12 cellular contexts compared by ENCODE assay signal in the genomic region with DNA sequence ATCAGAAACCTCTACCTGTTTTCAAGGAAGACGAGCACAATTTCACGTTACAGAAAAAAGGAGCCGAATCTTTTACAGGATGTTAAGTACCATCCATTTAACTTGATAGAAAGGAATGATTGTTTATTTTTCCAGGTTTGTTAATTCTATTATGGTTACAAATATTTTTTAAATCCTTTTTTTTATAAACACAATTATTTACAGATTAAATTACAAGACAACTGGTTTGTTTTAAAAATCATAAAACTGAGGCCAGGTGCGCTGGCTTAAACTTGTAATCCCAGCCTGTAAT. TPM values are rescaled to one million over a fixed set of nuclear protein-coding genes. Genes with fewer than 3 reads are reported as not detected.
A peak's percentile ranks its signal among the peaks of the same experiment; 100 is the strongest.
DNase-seq lines count a peak whose midpoint lies in the region; ATAC-seq and TF ChIP-seq lines count a peak whose summit lies in the region.
"Had no signal": no experiment of that assay in that cellular context is flagged by ENCODE, and none has a peak within 500 bp of the region (broad histone marks: within the 10 kb centered on the region; RNA-seq: fewer than 3 reads in every experiment).

No MANE protein-coding gene starts in this region.

- no peak overlapping the region for H2BK12ac ChIP-seq in neuronal stem cell (ENCODE audit: low read length)

- H4K20me1 ChIP-seq in SK-N-SH (ENCODE audit: insufficient read depth) (peaks cover 3% of the 10 kb centered on the region; the same call in 1 of the 2 replicates), MM.1S (ENCODE audit: insufficient read depth, low read length) (no peaks in the 10 kb centered on the region)

- POLR2A ChIA-PET in SK-N-SH (lab: Yijun Ruan, JAX): no interaction called here

- H3K9me3 ChIP-seq in SK-N-SH: no peaks in the 10 kb centered on the region
- H3K9me3 ChIP-seq in MM.1S (replicated peaks; ENCODE audit: insufficient read depth, low read length): no peaks in the 10 kb centered on the region
- H3K9me3 ChIP-seq in neuron (ENCODE audit: low read length): no peaks in the 10 kb centered on the region
- H3K9me3 ChIP-seq in neuronal stem cell (replicated peaks in 1 of 2; ENCODE audit: control insufficient read depth in 2 of 2, insufficient read depth in 1 of 2, low read depth in 1 of 2, low read length in 2 of 2): no peaks in the 10 kb centered on the region

- H2BK15ac ChIP-seq in neuronal stem cell (ENCODE audit: low read length): no peak overlapping the region

- H2BK5ac ChIP-seq in neuronal stem cell (ENCODE audit: low read length): no peak overlapping the region

- H3K36me3 ChIP-seq in SK-N-SH (replicated peaks in 1 of 2; ENCODE audit: control insufficient read depth in 1 of 2, insufficient read depth in 2 of 2, low read length in 1 of 2) (no peaks in the 10 kb centered on the region), MM.1S (replicated peaks; ENCODE audit: insufficient read depth, low read length) (no peaks in the 10 kb centered on the region), neuron (ENCODE audit: insufficient read depth, low read length) (no peaks in the 10 kb centered on the region), neuronal stem cell (replicated peaks in 1 of 2; ENCODE audit: control insufficient read depth in 2 of 2, insufficient read depth in 2 of 2, low read length in 2 of 2) (no peaks in the 10 kb centered on the region)

- H3K79me2 ChIP-seq in SK-N-SH (ENCODE audit: insufficient read depth): no peaks in the 10 kb centered on the region
- H3K79me2 ChIP-seq in MM.1S (ENCODE audit: low read length): no peaks in the 10 kb centered on the region

- no peak overlapping the region for H3K9ac ChIP-seq in SK-N-SH
- H3K9ac ChIP-seq in MM.1S (ENCODE audit: low read length): no peak overlapping the region
- H3K9ac ChIP-seq in neuronal stem cell (ENCODE audit: low read depth, low read length, poor library complexity): no peak overlapping the region

- H2BK120ac ChIP-seq in neuronal stem cell (ENCODE audit: low read depth, low read length): no peak overlapping the region

- H3K4me1 ChIP-seq in SK-N-SH (ENCODE audit: control insufficient read depth in 1 of 2, insufficient read depth in 2 of 2, low read depth in 1 of 2, low read length in 1 of 2) (peaks cover 0 to 20% of the 10 kb centered on the region in 2 experiments; a peak in 1 of 4 replicates), MM.1S (ENCODE audit: low read length) (peaks cover 11% of the 10 kb centered on the region; the same call in 1 of the 2 replicates), neuron (ENCODE audit: insufficient read depth, low read length) (peaks cover 7% of the 10 kb centered on the region), neuronal stem cell (ENCODE audit: control insufficient read depth in 2 of 2, insufficient read depth in 1 of 2, low read depth in 1 of 2, low read length in 2 of 2) (peaks cover 8 to 9% of the 10 kb centered on the region in 2 donors)

- TF ChIP-seq CTCF in SK-N-SH (IDR thresholded peaks at IDR 0.05) (no peak), MM.1S (IDR thresholded peaks at IDR 0.05; ENCODE audit: low read length) (no peak), chondrocyte (IDR thresholded peaks at IDR 0.05) (no peak)

- 18% methylated on average over 4 of the region's 4 CpGs for WGBS in SK-N-SH (ENCODE audit: low lambda C conversion rate)
- no CpG with 5 or more reads among the region's 4 CpGs for WGBS in neuronal stem cell (ENCODE audit: extremely low coverage in 2 of 2, insufficient read length in 2 of 2, insufficient replicate concordance in 1 of 2), 2 donors

- H3F3A ChIP-seq in SK-N-SH (replicated peaks; ENCODE audit: insufficient read depth) (peaks cover 59% of the 10 kb centered on the region), MM.1S (ENCODE audit: insufficient read depth, low read length) (peaks cover 42% of the 10 kb centered on the region)

- no peaks in the 10 kb centered on the region for H3K27me3 Mint-ChIP-seq in chondrocyte (ENCODE audit: low read depth)

- peak overlapping the region; percentile 87 for H3K27ac Mint-ChIP-seq in chondrocyte (ENCODE audit: unreplicated experiment)

- H3K4me3 ChIP-seq in SK-N-SH (ENCODE audit: low read depth in 2 of 2, low read length in 1 of 2) (no peak overlapping the region; a peak in 1 of 4 replicates), MM.1S (ENCODE audit: low read length) (no peak overlapping the region), neuron (ENCODE audit: low read length) (peak overlapping the region; percentile 47), neuronal stem cell (ENCODE audit: low read length in 2 of 2) (peak overlapping the region in 1 of 2 donors; percentile 60)

- no peak overlapping the region for H2AK5ac ChIP-seq in neuronal stem cell (ENCODE audit: low read depth, low read length)

- H3K36me3 Mint-ChIP-seq in chondrocyte (ENCODE audit: low read depth): no peaks in the 10 kb centered on the region

- H3K4me2 ChIP-seq in SK-N-SH (no peak overlapping the region), MM.1S (ENCODE audit: low read depth, low read length) (0 out of 2 replicates have a peak overlapping the region, but pooled peaks have one; percentile 81), neuronal stem cell (ENCODE audit: insufficient read depth, low read length, poor library complexity, severe bottlenecking) (no peak overlapping the region)

- no peaks in the 10 kb centered on the region for H3K9me3 Mint-ChIP-seq in chondrocyte (ENCODE audit: low read depth)

- no peak overlapping the region for H4K8ac ChIP-seq in neuronal stem cell (ENCODE audit: low read depth, low read length)

- H3K27ac ChIP-seq in SK-N-SH (ENCODE audit: low read depth in 2 of 2, low read length in 1 of 2) (0 out of 4 replicates have a peak overlapping the region, but pooled peaks of 1 of the 2 experiments have one; percentile 20), MM.1S (ENCODE audit: low read length) (0 out of 2 replicates have a peak overlapping the region, but pooled peaks have one; percentile 32), neuronal stem cell (replicated peaks; ENCODE audit: low read length) (no peak overlapping the region)

- intact Hi-C loops in left colon (cut with DNase I, micrococcal nuclease): no loop called here

- H3K4me3 Mint-ChIP-seq in chondrocyte (ENCODE audit: unreplicated experiment): peak overlapping the region; percentile 76

- no peak overlapping the region for H3K14ac ChIP-seq in neuronal stem cell (ENCODE audit: low read length)

- TF ChIP-seq EP300 in SK-N-SH (IDR thresholded peaks at IDR 0.05; ENCODE audit: borderline replicate concordance in 1 of 2, low read depth in 1 of 2, low read length in 1 of 2): no peak

- CTCF ChIA-PET in SK-N-SH (lab: Yijun Ruan, JAX): interaction anchor here (0.8 to 5.7 kb wide), 8 partner anchors 8 to 34 kb away, joined by 3 to 52 read pairs (median 9); a partner anchor contains a TSS

- TF ChIP-seq RAD21 in SK-N-SH (IDR thresholded peaks at IDR 0.05; ENCODE audit: low read length): no peak

- no peaks in the 10 kb centered on the region for H3K79me1 ChIP-seq in neuronal stem cell (ENCODE audit: low read depth, low read length)

- no peak overlapping the region for H3K18ac ChIP-seq in neuronal stem cell (ENCODE audit: low read length)

- H3K23ac ChIP-seq in neuronal stem cell (ENCODE audit: low read depth, low read length, poor library complexity): no peak overlapping the region

- DNase-seq in SK-N-SH: no peak
- DNase-seq in MM.1S: no peak
- DNase-seq in chondrocyte (ENCODE audit: low spot score): no peak
- DNase-seq in left colon: no peak
- DNase-seq in NCI-H1092 treated with DMSO at 0.1 percent for 48 hours (lab: John Stamatoyannopoulos, UW): no peak
- no peak for DNase-seq in neuronal stem cell (ENCODE audit: low spot score)
- DNase-seq: 8988T had no signal

- no peak overlapping the region for H4K91ac ChIP-seq in neuronal stem cell (ENCODE audit: low read depth, low read length, poor library complexity)

- H3K9me2 ChIP-seq in SK-N-SH (no peaks in the 10 kb centered on the region), MM.1S (replicated peaks; ENCODE audit: insufficient read depth, low read length) (no peaks in the 10 kb centered on the region)

- ATAC-seq in SK-N-SH treated with all-trans-retinoic acid at 6 μM for 48 hours (no peak), left colon (no peak)

- no peaks in the 10 kb centered on the region for H3K27me3 ChIP-seq in SK-N-SH (ENCODE audit: insufficient read depth)
- H3K27me3 ChIP-seq in MM.1S (replicated peaks; ENCODE audit: insufficient read depth, low read length): peaks cover 19% of the 10 kb centered on the region; the same call in 1 of the 2 replicates
- peaks cover 3% of the 10 kb centered on the region for H3K27me3 ChIP-seq in neuron (ENCODE audit: insufficient read depth, low read length)
- peaks cover 2 to 18% (median 12%) of the 10 kb centered on the region in 3 experiments for H3K27me3 ChIP-seq in neuronal stem cell (ENCODE audit: control insufficient read depth in 3 of 3, insufficient read depth in 3 of 3, low read depth in 1 of 3, low read length in 3 of 3)

- H2AFZ ChIP-seq in SK-N-SH (ENCODE audit: low read depth) (no peak overlapping the region), MM.1S (ENCODE audit: low read length) (no peak overlapping the region), neuron (ENCODE audit: low read depth, low read length) (no peak overlapping the region), neuronal stem cell (ENCODE audit: low read length) (no peak overlapping the region)

- no peak overlapping the region for H3K4ac ChIP-seq in neuronal stem cell (ENCODE audit: low read length)

- H3K4me1 Mint-ChIP-seq in chondrocyte (ENCODE audit: low read depth): peaks cover 34% of the 10 kb centered on the region

RNA-seq across cellular contexts. Expression of a gene that starts 18.2 kb away (rescaled TPM):
- polyA plus RNA-seq in SK-N-SH (2012; rRNA removed): 0.83 and 1.1 TPM in 2 replicates
- 0.55 and 0.92 TPM in 2 replicates for polyA plus RNA-seq in SK-N-SH (2012; cell fraction: cytosol; rRNA removed)
- polyA plus RNA-seq in SK-N-SH (2012; cell fraction: nucleus; rRNA removed): 1.4 and 2.5 TPM in 2 replicates
- total RNA-seq in chondrocyte (10.6 to 13.0 TPM (median 10.8 TPM) in 3 replicates), left colon (10 to 100 TPM; 12.3 to 13.8 TPM)
- polyA plus RNA-seq in neuronal stem cell (2013, experiment 1 of 2): 8.2 TPM
- polyA plus RNA-seq in neuronal stem cell (2013, experiment 2 of 2): 7.9 TPM

RNA-seq across cellular contexts. Expression of a gene that starts 35.0 kb away (rescaled TPM):
- polyA plus RNA-seq in SK-N-SH (2012; rRNA removed): 0.54 and 0.71 TPM in 2 replicates
- polyA plus RNA-seq in SK-N-SH (2012; cell fraction: cytosol; rRNA removed): 0.21 and 0.23 TPM in 2 replicates
- 0.67 and 1.3 TPM in 2 replicates for polyA plus RNA-seq in SK-N-SH (2012; cell fraction: nucleus; rRNA removed)
- total RNA-seq in chondrocyte: 0.37 to 0.38 TPM in 2 of 3 replicates, not detected in the other
- not detected for total RNA-seq in left colon
- 0.21 TPM for polyA plus RNA-seq in neuronal stem cell (2013, experiment 1 of 2)
- polyA plus RNA-seq in neuronal stem cell (2013, experiment 2 of 2): 0.10 TPM
- total RNA-seq: Daoy, lung microvascular endothelial cell had no signal

RNA-seq across cellular contexts. Expression of a gene that starts 40.6 kb away (rescaled TPM):
- polyA plus RNA-seq in SK-N-SH (2012; rRNA removed): 7.6 and 9.7 TPM in 2 replicates
- 3.8 and 6.7 TPM in 2 replicates for polyA plus RNA-seq in SK-N-SH (2012; cell fraction: cytosol; rRNA removed)
- 17.6 and 22.7 TPM in 2 replicates for polyA plus RNA-seq in SK-N-SH (2012; cell fraction: nucleus; rRNA removed)
- 12.9 to 13.7 TPM (median 13.2 TPM) in 3 replicates for total RNA-seq in chondrocyte
- total RNA-seq in left colon: 1 to 10 TPM; 8.2 to 9.6 TPM
- polyA plus RNA-seq in neuronal stem cell (2013, experiment 1 of 2): 10.4 TPM
- polyA plus RNA-seq in neuronal stem cell (2013, experiment 2 of 2): 9.9 TPM

RNA-seq across cellular contexts. Expression of a gene that starts 53.9 kb away (rescaled TPM):
- 0.05 TPM in 1 of 2 replicates, not detected in the other for polyA plus RNA-seq in SK-N-SH (2012; rRNA removed)
- polyA plus RNA-seq in SK-N-SH (2012; cell fraction: cytosol; rRNA removed): not detected in 2 replicates
- polyA plus RNA-seq in SK-N-SH (2012; cell fraction: nucleus; rRNA removed): 0.08 and 0.16 TPM in 2 replicates
- total RNA-seq in chondrocyte (not detected in 3 replicates), left colon (not detected)
- 1.1 TPM for polyA plus RNA-seq in neuronal stem cell (2013, experiment 1 of 2)
- polyA plus RNA-seq in neuronal stem cell (2013, experiment 2 of 2): 1.1 TPM
- total RNA-seq: Daoy, frontal cortex, lung microvascular endothelial cell had no signal
